1 cellular context compared by ENCODE assay signal in the genomic region with DNA sequence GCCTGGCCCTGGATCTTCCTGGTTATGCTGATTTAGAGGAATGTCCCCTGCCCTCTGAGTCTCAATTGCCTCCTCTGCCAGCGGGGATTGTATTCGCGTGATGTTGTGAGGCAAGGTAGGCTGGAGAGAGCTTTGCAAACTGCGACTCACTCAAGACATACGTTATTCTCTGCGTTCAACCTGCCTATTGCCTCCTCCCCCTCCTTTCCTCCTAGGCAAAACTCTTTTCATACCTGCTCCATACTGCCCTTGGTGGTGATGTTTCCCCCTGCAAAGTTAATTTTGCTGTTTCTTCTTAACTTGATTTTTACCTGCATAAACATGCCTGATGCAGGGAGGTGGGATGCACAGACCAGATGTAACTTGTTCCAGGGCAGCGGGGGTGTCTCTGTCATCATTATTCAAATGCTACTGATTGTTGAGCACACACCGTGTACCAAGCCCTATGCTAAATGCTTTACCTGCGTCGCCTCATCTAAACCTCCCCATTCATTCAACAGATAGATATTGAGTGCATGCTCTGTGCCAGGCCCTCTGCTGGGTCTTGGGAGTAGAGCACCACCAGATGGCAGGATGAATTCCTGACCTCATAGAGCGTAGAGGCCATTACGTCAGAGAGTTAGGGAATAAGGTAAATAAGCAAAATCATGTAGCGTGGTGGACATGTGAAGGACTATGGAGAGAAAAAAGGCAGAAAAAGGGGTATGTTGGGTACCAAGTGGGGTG.
TF ChIP-seq lines count a peak whose summit lies in the region.

No MANE protein-coding gene starts in this region.

TF ChIP-seq in IMR-90, 13 proteins besides CTCF, POLR2A, EP300 and RAD21 (continued from another document):
- TF ChIP-seq MXI1 (IDR thresholded peaks at IDR 0.05; ENCODE audit: borderline replicate concordance, low read depth, low read length) = no peak
- TF ChIP-seq MAZ (IDR thresholded peaks at IDR 0.05; ENCODE audit: borderline replicate concordance, low read depth, low read length) = no peak
- no peak for TF ChIP-seq NFE2L2 (IDR thresholded peaks at IDR 0.05; ENCODE audit: low read depth, low read length)
- no peak for TF ChIP-seq CHD1 (IDR thresholded peaks at IDR 0.05; ENCODE audit: low read depth, low read length)
